ENCODE assay signal across 28 cellular contexts in the genomic region with DNA sequence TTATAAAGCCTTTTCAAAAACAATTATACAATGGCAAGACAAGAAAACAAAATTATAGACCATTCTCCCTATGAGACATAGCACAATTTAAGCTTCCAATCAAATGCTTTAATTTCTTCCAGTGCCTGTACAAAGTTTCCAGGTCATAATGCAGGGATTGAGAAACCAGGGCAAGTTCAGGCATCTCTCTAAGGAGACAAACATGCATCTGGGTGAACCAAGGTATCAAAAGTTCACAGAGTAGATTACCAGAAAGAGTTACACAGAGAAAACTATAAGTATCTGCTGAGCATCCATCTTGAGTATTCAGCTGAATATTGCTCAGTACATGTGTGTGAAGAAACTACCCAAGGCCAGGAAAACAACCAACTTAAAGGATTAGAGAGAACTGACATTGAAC.
A peak's percentile ranks its signal among the peaks of the same experiment; 100 is the strongest.
DNase-seq lines count a peak whose midpoint lies in the region; ATAC-seq, FAIRE-seq and TF ChIP-seq lines count a peak whose summit lies in the region.
"Had no signal": no experiment of that assay in that cellular context is flagged by ENCODE, and none has a peak within 500 bp of the region (broad histone marks: within the 10 kb centered on the region; RNA-seq: fewer than 3 reads in every experiment).

No MANE protein-coding gene starts in this region.

- no peak for FAIRE-seq in RCC 7860 (lab: Jason Lieb, UNC)
- FAIRE-seq: A549, GM12891 had no signal

- H3K9me3 Mint-ChIP-seq in activated CD8-positive, alpha-beta T cell treated with anti-CD3 and anti-CD28 coated beads, Interleukin-2, amount 10 ng/mL, durations not matched to agents 7 days and 5 days (ENCODE audit: insufficient read depth), result peaks cover 23% of the 10 kb centered on the region

- no peak overlapping the region for H3K27ac Mint-ChIP-seq in activated CD8-positive, alpha-beta T cell treated with anti-CD3 and anti-CD28 coated beads, Interleukin-2, amount 10 ng/mL, durations not matched to agents 7 days and 5 days
- H3K27ac Mint-ChIP-seq: CD4-positive, alpha-beta memory T cell; IgD-negative memory B cell had no signal

- TF ChIP-seq POLR2A in transverse colon (IDR thresholded peaks at IDR 0.05), result no peak

- H3K9me3 ChIP-seq in transverse colon, result peaks cover 22 to 24% of the 10 kb centered on the region in 2 donors

- H3K4me1 ChIP-seq in transverse colon, result no peaks in the 10 kb centered on the region
- H3K4me1 ChIP-seq: A549, Caco-2 had no signal

- no peaks in the 10 kb centered on the region for H3K36me3 ChIP-seq in transverse colon
- H3K36me3 ChIP-seq: BLaER1 treated with 17β-estradiol and CSF1 and Interleukin-3, amounts not matched to agents 10 nM and 100 nM had no signal

- POLR2A ChIA-PET in activated CD8-positive, alpha-beta T cell treated with anti-CD3 and anti-CD28 coated beads, Interleukin-2, amount 10 ng/mL, durations not matched to agents 7 days and 5 days (lab: Charles Lee), result no interaction called here

- peak overlapping the region; percentile 66 for H3K27ac ChIP-seq in epithelial cell of prostate
- no peak overlapping the region for H3K27ac ChIP-seq in transverse colon
- H3K27ac ChIP-seq: A549; BLaER1 treated with 17β-estradiol and CSF1 and Interleukin-3, amounts not matched to agents 10 nM and 100 nM; KMS-11 had no signal

- no peaks in the 10 kb centered on the region for H3K4me1 Mint-ChIP-seq in activated CD8-positive, alpha-beta T cell treated with anti-CD3 and anti-CD28 coated beads, Interleukin-2, amount 10 ng/mL, durations not matched to agents 7 days and 5 days (ENCODE audit: low read depth)
- H3K4me1 Mint-ChIP-seq: IgD-negative memory B cell had no signal

- no peak for TF ChIP-seq CTCF in transverse colon (IDR thresholded peaks at IDR 0.05)

- CTCF ChIA-PET in activated CD8-positive, alpha-beta T cell treated with anti-CD3 and anti-CD28 coated beads, Interleukin-2, amount 10 ng/mL, durations not matched to agents 7 days and 5 days (lab: Charles Lee), result no interaction called here

- intact Hi-C loops in transverse colon (cut with DNase I; ENCODE audit: low total_unique reads), result no loop called here

- TF ChIP-seq EP300 in transverse colon (IDR thresholded peaks at IDR 0.05; ENCODE audit: low read depth), result no peak

- in situ Hi-C loops in transverse colon (cut with MboI; ENCODE audit: low pct_ligation_motif_present in 1 of 4, low pct_unique_long_range_greater_than_20kb in 1 of 4, low sequenced_read_pairs in 3 of 4), result loop anchor here in 1 of 4 donors (25.0 kb wide), 1 partner anchor 766 kb away; no protein-coding TSS in a partner anchor

- no peaks in the 10 kb centered on the region for H3K36me3 Mint-ChIP-seq in activated CD8-positive, alpha-beta T cell treated with anti-CD3 and anti-CD28 coated beads, Interleukin-2, amount 10 ng/mL, durations not matched to agents 7 days and 5 days (ENCODE audit: low read depth)

- no peak for ATAC-seq in activated CD8-positive, alpha-beta T cell treated with anti-CD3 and anti-CD28 coated beads, Interleukin-2, amount 10 ng/mL, durations not matched to agents 7 days and 5 days
- ATAC-seq: A549, Panc1 had no signal

- no peaks in the 10 kb centered on the region for H3K27me3 ChIP-seq in transverse colon
- H3K27me3 ChIP-seq: BLaER1 treated with 17β-estradiol and CSF1 and Interleukin-3, amounts not matched to agents 10 nM and 100 nM had no signal

- H3K4me3 ChIP-seq in transverse colon, result no peak overlapping the region
- H3K4me3 ChIP-seq: A549; BLaER1 treated with 17β-estradiol and CSF1 and Interleukin-3, amounts not matched to agents 10 nM and 100 nM had no signal

- no peaks in the 10 kb centered on the region for H3K27me3 Mint-ChIP-seq in activated CD8-positive, alpha-beta T cell treated with anti-CD3 and anti-CD28 coated beads, Interleukin-2, amount 10 ng/mL, durations not matched to agents 7 days and 5 days (ENCODE audit: low read depth)

- DNase-seq in HPDE6-E6E7 (ENCODE audit: extremely low spot score) (peak; percentile 50), amniotic epithelial cell (ENCODE audit: low read depth) (peak; percentile 20), epithelial cell of prostate (ENCODE audit: low read depth, low spot score) (peak; percentile 74), iris pigment epithelial cell (ENCODE audit: low read depth) (peak; percentile 66), RCC 7860 (ENCODE audit: low spot score) (no peak), DMS153 (lab: John Stamatoyannopoulos, UW) (no peak), transverse colon (no peak)
- DNase-seq in activated CD8-positive, alpha-beta T cell treated with anti-CD3 and anti-CD28 coated beads, Interleukin-2, amount 10 ng/mL, durations not matched to agents 7 days and 5 days, result no peak
- DNase-seq: AML-193; Caco-2; CD4-positive, alpha-beta memory T cell; DMS 273 treated with DMSO at 0.1 percent for 48 hours; DMS79 treated with DMSO at 0.1 percent for 48 hours; GF-D8; NCI-H1092; NCI-H1417 treated with DMSO at 0.1 percent for 48 hours; NCI-H1694 treated with DMSO at 0.1 percent for 48 hours; NCI-H2081; NCI-H2227 treated with DMSO at 0.1 percent for 48 hours; NCI-H526 treated with DMSO at 0.1 percent for 48 hours; SK-N-SH; SW 1271 had no signal

- H3K4me3 Mint-ChIP-seq in activated CD8-positive, alpha-beta T cell treated with anti-CD3 and anti-CD28 coated beads, Interleukin-2, amount 10 ng/mL, durations not matched to agents 7 days and 5 days, result no peak overlapping the region
- H3K4me3 Mint-ChIP-seq: CD4-positive, alpha-beta memory T cell; IgD-negative memory B cell had no signal

Comparison
In these comparisons a context has a peak if more than half of its experiments do, and no peak if none do; other contexts are left out.
1. DNase-seq: peak in HPDE6-E6E7 (single experiment), amniotic epithelial cell (single experiment), epithelial cell of prostate (single experiment) and iris pigment epithelial cell (single experiment); none in RCC 7860 (single experiment), DMS153 (single experiment), activated CD8-positive, alpha-beta T cell treated with anti-CD3 and anti-CD28 coated beads, Interleukin-2, amount 10 ng/mL, durations not matched to agents 7 days and 5 days (single experiment) and transverse colon (single experiment).